Comparison of ENCODE assay signal across 21 cellular contexts in the genomic region with DNA sequence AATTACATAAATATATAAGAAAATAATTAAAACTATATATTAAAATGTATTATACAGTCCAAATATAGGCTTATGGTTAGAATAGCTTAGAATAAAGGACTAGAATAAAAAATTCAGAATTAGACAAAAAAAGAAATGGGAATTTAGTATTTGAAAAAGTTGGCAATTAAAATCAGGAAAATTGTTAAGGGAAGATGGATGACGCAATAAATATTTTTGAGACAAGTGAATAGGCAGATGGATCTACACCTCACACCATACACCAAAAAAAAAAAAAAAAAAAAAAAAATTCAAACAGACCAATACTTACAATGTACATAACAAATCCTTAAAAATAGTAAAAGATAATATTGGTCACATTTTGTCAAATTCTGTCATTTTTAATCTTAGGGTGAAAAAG.
DNase-seq lines count a peak whose midpoint lies in the region; ATAC-seq, FAIRE-seq and TF ChIP-seq lines count a peak whose summit lies in the region.
"Had no signal": no experiment of that assay in that cellular context is flagged by ENCODE, and none has a peak within 500 bp of the region (broad histone marks: within the 10 kb centered on the region; RNA-seq: fewer than 3 reads in every experiment).

No MANE protein-coding gene starts in this region.

- H3K18ac ChIP-seq in IMR-90 (ENCODE audit: low read depth, low read length) (no peak overlapping the region), H1 (ENCODE audit: extremely low read depth, low read length) (no peak overlapping the region)

- H2BK5ac ChIP-seq in IMR-90 (ENCODE audit: low read depth, low read length, poor library complexity, severe bottlenecking) (no peak overlapping the region), H1 (ENCODE audit: low read depth, low read length) (no peak overlapping the region)

- H4K91ac ChIP-seq in IMR-90 (ENCODE audit: insufficient read depth, low read depth, low read length) (no peak overlapping the region), H1 (replicated peaks; ENCODE audit: insufficient read length, low read length) (no peak overlapping the region)

- H3K27ac ChIP-seq in IMR-90 (ENCODE audit: insufficient read depth, low read length): no peak overlapping the region
- no peak overlapping the region for H3K27ac ChIP-seq in H1 (ENCODE audit: low read depth, low read length)
- H3K27ac ChIP-seq in esophagus muscularis mucosa (replicated peaks in 1 of 4): no peak overlapping the region
- H3K27ac ChIP-seq: BLaER1 treated with 17β-estradiol and CSF1 and Interleukin-3, amounts not matched to agents 10 nM and 100 nM; GM23248 had no signal

- H3K79me1 ChIP-seq in IMR-90 (ENCODE audit: low read depth in 1 of 2, low read length in 2 of 2): no peaks in the 10 kb centered on the region
- no peaks in the 10 kb centered on the region for H3K79me1 ChIP-seq in H1 (ENCODE audit: low read depth, low read length)

- H4K5ac ChIP-seq in IMR-90 (ENCODE audit: low read depth, low read length) (no peak overlapping the region), H1 (ENCODE audit: insufficient read length, low read depth, low read length) (no peak overlapping the region)

- H3K27me3 ChIP-seq in IMR-90 (ENCODE audit: control insufficient read depth, insufficient read depth, low read length) (no peaks in the 10 kb centered on the region), H1 (replicated peaks in 1 of 4; ENCODE audit: control insufficient read depth in 3 of 4, extremely low read depth in 1 of 4, insufficient read depth in 3 of 4, low read length in 3 of 4) (no peaks in the 10 kb centered on the region), esophagus muscularis mucosa (no peaks in the 10 kb centered on the region)
- H3K27me3 ChIP-seq: BE2C; BLaER1 treated with 17β-estradiol and CSF1 and Interleukin-3, amounts not matched to agents 10 nM and 100 nM had no signal

- H3K4ac ChIP-seq in IMR-90 (ENCODE audit: low read depth, low read length) (no peak overlapping the region), H1 (replicated peaks; ENCODE audit: insufficient read length, low read depth, low read length) (no peak overlapping the region)

- H2BK12ac ChIP-seq in H1 (ENCODE audit: low read depth, low read length): no peak overlapping the region

- H4K8ac ChIP-seq in IMR-90 (ENCODE audit: low read depth in 2 of 2, low read length in 2 of 2) (no peak overlapping the region), H1 (ENCODE audit: extremely low read depth, insufficient read depth, low read length) (no peak overlapping the region)

- H3K4me1 ChIP-seq in IMR-90 (ENCODE audit: control insufficient read depth, insufficient read depth, low read length) (no peaks in the 10 kb centered on the region), H1 (replicated peaks in 1 of 4; ENCODE audit: control insufficient read depth in 3 of 4, insufficient read depth in 4 of 4, low read length in 3 of 4) (no peaks in the 10 kb centered on the region), esophagus muscularis mucosa (no peaks in the 10 kb centered on the region)
- H3K4me1 ChIP-seq: BLaER1 treated with 17β-estradiol and CSF1 and Interleukin-3, amounts not matched to agents 10 nM and 100 nM had no signal

- H4K20me1 ChIP-seq in IMR-90 (ENCODE audit: insufficient read depth, low read length) (no peaks in the 10 kb centered on the region), H1 (replicated peaks in 1 of 2; ENCODE audit: control insufficient read depth in 1 of 2, insufficient read depth in 2 of 2, low read length in 2 of 2) (no peaks in the 10 kb centered on the region)
- H4K20me1 ChIP-seq: BLaER1 treated with 17β-estradiol and CSF1 and Interleukin-3, amounts not matched to agents 10 nM and 100 nM had no signal

- H3K36me3 ChIP-seq in IMR-90 (ENCODE audit: control insufficient read depth, insufficient read depth, low read length) (no peaks in the 10 kb centered on the region), H1 (ENCODE audit: control insufficient read depth in 2 of 4, insufficient read depth in 4 of 4, low read length in 3 of 4) (no peaks in the 10 kb centered on the region), esophagus muscularis mucosa (no peaks in the 10 kb centered on the region)
- H3K36me3 ChIP-seq: BE2C; BLaER1 treated with 17β-estradiol and CSF1 and Interleukin-3, amounts not matched to agents 10 nM and 100 nM had no signal

- no peak for ATAC-seq in IMR-90 (ENCODE audit: low read depth)
- ATAC-seq: GM12878, HCT116 had no signal

- H2BK15ac ChIP-seq in IMR-90 (ENCODE audit: low read depth, low read length) (no peak overlapping the region), H1 (ENCODE audit: low read length) (no peak overlapping the region)

- no CpG with 5 or more reads among the region's 1 CpG for WGBS in IMR-90 (ENCODE audit: extremely low coverage in 2 of 2, insufficient read length in 1 of 2), 2 experiments
- 80 to 87% methylated on average over 1 of the region's 1 CpG for WGBS in H1 (ENCODE audit: extremely low coverage in 1 of 2, insufficient coverage in 1 of 2, insufficient read length in 1 of 2, insufficient replicate concordance in 2 of 2, low coverage in 1 of 2, low lambda C conversion rate in 2 of 2, missing lambda C conversion rate in 1 of 2), 2 experiments
- 100% methylated on average over 1 of the region's 1 CpG for WGBS in esophagus muscularis mucosa

- H3K56ac ChIP-seq in IMR-90 (ENCODE audit: extremely low read depth, insufficient read depth, low read length): no peak overlapping the region
- no peak overlapping the region for H3K56ac ChIP-seq in H1 (replicated peaks; ENCODE audit: insufficient read length, low read depth, low read length)

- no peaks in the 10 kb centered on the region for H3K9me1 ChIP-seq in IMR-90 (ENCODE audit: insufficient read depth, low read length)

- no peak overlapping the region for H3K9ac ChIP-seq in IMR-90 (ENCODE audit: low read depth, low read length)
- no peak overlapping the region for H3K9ac ChIP-seq in H1 (replicated peaks in 1 of 4; ENCODE audit: extremely low read depth in 1 of 4, low read depth in 3 of 4, low read length in 3 of 4)
- H3K9ac ChIP-seq: BLaER1 treated with 17β-estradiol and CSF1 and Interleukin-3, amounts not matched to agents 10 nM and 100 nM; GM23248 had no signal

- no TSS peak for BruUV-seq in IMR-90 (replicated peaks; lab: Mats Ljungman, UMichigan)

- intact Hi-C loops in IMR-90 (cut with micrococcal nuclease): no loop called here
- intact Hi-C loops in esophagus muscularis mucosa (cut with DNase I): no loop called here

- H3K4me3 ChIP-seq in IMR-90 (ENCODE audit: insufficient read depth, low read depth, low read length): no peak overlapping the region
- no peak overlapping the region for H3K4me3 ChIP-seq in H1 (ENCODE audit: extremely low read depth in 1 of 4, insufficient read depth in 2 of 4, low read depth in 3 of 4, low read length in 4 of 4)
- H3K4me3 ChIP-seq in esophagus muscularis mucosa: no peak overlapping the region
- H3K4me3 ChIP-seq: BLaER1 treated with 17β-estradiol and CSF1 and Interleukin-3, amounts not matched to agents 10 nM and 100 nM; GM12878; GM23248 had no signal

- H3K4me2 ChIP-seq in IMR-90 (ENCODE audit: low read depth, low read length) (no peak overlapping the region), H1 (ENCODE audit: insufficient read depth in 1 of 2, low read depth in 2 of 2, low read length in 2 of 2) (no peak overlapping the region)
- H3K4me2 ChIP-seq: BLaER1 treated with 17β-estradiol and CSF1 and Interleukin-3, amounts not matched to agents 10 nM and 100 nM had no signal

- no peak overlapping the region for H2AK9ac ChIP-seq in IMR-90 (replicated peaks; ENCODE audit: low read depth, low read length, poor library complexity)

- H2BK120ac ChIP-seq in IMR-90 (ENCODE audit: low read depth, low read length) (no peak overlapping the region), H1 (replicated peaks; ENCODE audit: low read depth, low read length) (no peak overlapping the region)

- H2AFZ ChIP-seq in IMR-90 (replicated peaks; ENCODE audit: low read length, poor library complexity) (no peak overlapping the region), H1 (ENCODE audit: low read length) (no peak overlapping the region)
- H2AFZ ChIP-seq: GM23248 had no signal

- TF ChIP-seq RAD21 in IMR-90 (IDR thresholded peaks at IDR 0.05; ENCODE audit: low read length) (no peak), H1 (IDR thresholded peaks at IDR 0.05 in 1 of 2, conservative IDR thresholded peaks at IDR 0.05 in 1 of 2; ENCODE audit: low read depth in 2 of 2, low read length in 2 of 2) (no peak)

- DNase-seq in IMR-90: no peak
- DNase-seq in H1 (ENCODE audit: low read depth in 1 of 2, low spot score in 2 of 2): no peak
- no peak for DNase-seq in ACHN
- DNase-seq in esophagus muscularis mucosa (ENCODE audit: extremely low spot score): no peak
- DNase-seq in NCI-H187 treated with DMSO at 0.1 percent for 48 hours (lab: John Stamatoyannopoulos, UW): no peak
- DNase-seq: AML-193; BE2C; CD4-positive, alpha-beta T cell; CD8-positive, alpha-beta memory T cell; DMS 273 treated with DMSO at 0.1 percent for 48 hours; DMS79; EL; GDM1; GM23248; H9 had no signal

- H3K23ac ChIP-seq in IMR-90 (ENCODE audit: low read depth, low read length) (no peak overlapping the region), H1 (ENCODE audit: insufficient read length) (no peak overlapping the region)

- TF ChIP-seq CTCF in IMR-90 (conservative IDR thresholded peaks at IDR 0.05; ENCODE audit: low read depth, low read length) (no peak), H1 (IDR thresholded peaks at IDR 0.05; ENCODE audit: control extremely low read depth in 1 of 3, insufficient read depth in 1 of 3, low read depth in 1 of 3, low read length in 3 of 3) (no peak), esophagus muscularis mucosa (IDR thresholded peaks at IDR 0.05) (no peak)

- TF ChIP-seq POLR2A in IMR-90 (IDR thresholded peaks at IDR 0.05; ENCODE audit: low read depth, low read length) (no peak), H1 (IDR thresholded peaks at IDR 0.05; ENCODE audit: control extremely low read depth in 1 of 2, low read depth in 2 of 2, low read length in 2 of 2) (no peak), esophagus muscularis mucosa (IDR thresholded peaks at IDR 0.05; ENCODE audit: low read depth) (no peak)

- TF ChIP-seq EP300 in H1 (IDR thresholded peaks at IDR 0.05; ENCODE audit: borderline replicate concordance in 1 of 2, low read depth in 2 of 2, low read length in 2 of 2): no peak
- TF ChIP-seq EP300 in esophagus muscularis mucosa (IDR thresholded peaks at IDR 0.05): no peak

- in situ Hi-C loops in IMR-90 (cut with MboI; ENCODE audit: low sequenced_read_pairs): no loop called here
- in situ Hi-C loops in ACHN (cut with HindIII; ENCODE audit: low pct_ligation_motif_present, low pct_unique_long_range_greater_than_20kb, low sequenced_read_pairs): no loop called here

- no peak overlapping the region for H2BK20ac ChIP-seq in IMR-90 (ENCODE audit: low read depth, low read length)
- H2BK20ac ChIP-seq in H1 (ENCODE audit: low read length): no peak overlapping the region

- H3K9me3 ChIP-seq in IMR-90 (ENCODE audit: control insufficient read depth, insufficient read depth, low read length): no peaks in the 10 kb centered on the region
- H3K9me3 ChIP-seq in H1 (ENCODE audit: insufficient read depth in 2 of 2, low read depth in 1 of 2, low read length in 1 of 2): no peaks in the 10 kb centered on the region
- peaks cover 0 to 14% (median 0%) of the 10 kb centered on the region in 4 donors for H3K9me3 ChIP-seq in esophagus muscularis mucosa
- H3K9me3 ChIP-seq: BE2C had no signal

- CTCF ChIA-PET in IMR-90 (lab: Yijun Ruan, JAX) (no interaction called here), H1 (lab: Charles Lee; ENCODE audit: partially characterized antibody) (interaction anchor here (0.7 kb wide), 1 partner anchor 340 kb away, joined by 3 read pairs; no protein-coding TSS in a partner anchor)

- H3K79me2 ChIP-seq in H1 (ENCODE audit: control insufficient read depth in 1 of 2, insufficient read depth in 2 of 2, low read length in 2 of 2): no peaks in the 10 kb centered on the region

- POLR2A ChIA-PET in IMR-90 (lab: Charles Lee; ENCODE audit: unreplicated experiment): no interaction called here
- POLR2A ChIA-PET in H1 (lab: Charles Lee; ENCODE audit: partially characterized antibody): no interaction called here

- dilution Hi-C loops in IMR-90 (cut with HindIII; ENCODE audit: low sequenced_read_pairs, unreplicated experiment): no loop called here

- H2AK5ac ChIP-seq in IMR-90 (ENCODE audit: low read depth, low read length) (no peak overlapping the region), H1 (ENCODE audit: low read depth, low read length) (no peak overlapping the region)

- no peak overlapping the region for H3K14ac ChIP-seq in IMR-90 (replicated peaks; ENCODE audit: low read depth, low read length)
- no peak overlapping the region for H3K14ac ChIP-seq in H1 (ENCODE audit: insufficient read length)

- no peaks in the 10 kb centered on the region for H3K23me2 ChIP-seq in H1 (ENCODE audit: low read depth, low read length)

- FAIRE-seq in H1 (lab: Jason Lieb, UNC): no peak
- peak; percentile 17 for FAIRE-seq in islet of Langerhans (lab: Jason Lieb, UNC)
- FAIRE-seq: D721Med, GM12878, GM19239 had no signal
